In genomic region chr19:4095488-4095844, GRCh38 we compare ENCODE assay signal across 19 cellular contexts. TPM values are rescaled to one million over a fixed set of nuclear protein-coding genes. Genes with fewer than 3 reads are reported as not detected.
DNase-seq lines count a peak whose midpoint lies in the region; ATAC-seq and TF ChIP-seq lines count a peak whose summit lies in the region.
"Had no signal": no experiment of that assay in that cellular context is flagged by ENCODE, and none has a peak within 500 bp of the region (broad histone marks: within the 10 kb centered on the region; RNA-seq: fewer than 3 reads in every experiment).

No MANE protein-coding gene starts in this region.

- DNase-seq in Peyer's patch, result no peak
- DNase-seq in esophagus squamous epithelium (lab: John Stamatoyannopoulos, UW), result no peak
- peak; percentile 77 for DNase-seq in osteocyte (ENCODE audit: extremely low spot score, unreplicated experiment)
- DNase-seq in transverse colon, result no peak
- DNase-seq in stimulated activated naive CD4-positive, alpha-beta T cell (lab: John Stamatoyannopoulos, UW), result no peak
- DNase-seq in HUDEP-2 (lab: John Stamatoyannopoulos, UW; ENCODE audit: unreplicated experiment in 76 of 76), result no peak
- DNase-seq: 8988T, DMS153, DMS79, GF-D8 had no signal

- 85 to 91% methylated on average over 2 to 10 of the region's 12 CpGs for WGBS in esophagus squamous epithelium, 2 donors
- WGBS in transverse colon (ENCODE audit: low coverage in 1 of 2), 2 donors, result 70% methylated on average over 12 of the region's 12 CpGs; no CpG with 5 or more reads in 1 of the 2 donors

- no peak overlapping the region for H3K27ac Mint-ChIP-seq in osteocyte (ENCODE audit: unreplicated experiment)
- H3K27ac Mint-ChIP-seq: CD14-positive monocyte; CD4-positive, alpha-beta memory T cell had no signal

- no peaks in the 10 kb centered on the region for H3K9me3 Mint-ChIP-seq in osteocyte (ENCODE audit: unreplicated experiment)
- H3K9me3 Mint-ChIP-seq: CD14-positive monocyte; CD4-positive, alpha-beta memory T cell had no signal

- H3K27me3 Mint-ChIP-seq in osteocyte (ENCODE audit: unreplicated experiment), result no peaks in the 10 kb centered on the region
- H3K27me3 Mint-ChIP-seq: CD4-positive, alpha-beta memory T cell had no signal

- no peaks in the 10 kb centered on the region for H3K27me3 ChIP-seq in Peyer's patch
- no peaks in the 10 kb centered on the region for H3K27me3 ChIP-seq in esophagus squamous epithelium
- H3K27me3 ChIP-seq in transverse colon, result no peaks in the 10 kb centered on the region
- H3K27me3 ChIP-seq: BLaER1 had no signal

- TF ChIP-seq POLR2A in Peyer's patch (IDR thresholded peaks at IDR 0.05), result no peak
- TF ChIP-seq POLR2A in esophagus squamous epithelium (IDR thresholded peaks at IDR 0.05), result no peak
- TF ChIP-seq POLR2A in transverse colon (IDR thresholded peaks at IDR 0.05), result no peak

- in situ Hi-C loops in transverse colon (cut with MboI; ENCODE audit: low pct_ligation_motif_present in 1 of 4, low pct_unique_long_range_greater_than_20kb in 1 of 4, low sequenced_read_pairs in 3 of 4), result no loop called here

- TF ChIP-seq CTCF in Peyer's patch (IDR thresholded peaks at IDR 0.05) (no peak), esophagus squamous epithelium (IDR thresholded peaks at IDR 0.05) (no peak), osteocyte (IDR thresholded peaks at IDR 0.05) (no peak), transverse colon (IDR thresholded peaks at IDR 0.05) (no peak)

- TF ChIP-seq EP300 in transverse colon (IDR thresholded peaks at IDR 0.05; ENCODE audit: low read depth), result no peak

- H3K36me3 ChIP-seq in Peyer's patch (peaks cover 0 to 77% (median 0%) of the 10 kb centered on the region in 3 donors), esophagus squamous epithelium (peaks cover 9 to 84% (median 18%) of the 10 kb centered on the region in 3 donors), transverse colon (peaks cover 0 to 9% (median under 1%) of the 10 kb centered on the region in 4 donors)

- no peak overlapping the region for H3K4me3 Mint-ChIP-seq in osteocyte (ENCODE audit: unreplicated experiment)
- H3K4me3 Mint-ChIP-seq: CD14-positive monocyte; CD4-positive, alpha-beta memory T cell had no signal

- H3K4me3 ChIP-seq in Peyer's patch, result no peak overlapping the region
- no peak overlapping the region for H3K4me3 ChIP-seq in esophagus squamous epithelium
- no peak overlapping the region for H3K4me3 ChIP-seq in transverse colon
- H3K4me3 ChIP-seq: BLaER1, HAP-1 had no signal

- H3K27ac ChIP-seq in Peyer's patch, result peak overlapping the region in 3 of 4 donors; percentile 43 to 91 (median 82)
- H3K27ac ChIP-seq in esophagus squamous epithelium, result peak overlapping the region; percentile 52 to 87 (median 78)
- peak overlapping the region; percentile 85 to 89 (median 87) for H3K27ac ChIP-seq in transverse colon
- H3K27ac ChIP-seq: BLaER1 had no signal

- intact Hi-C loops in esophagus squamous epithelium (cut with DNase I) (no loop called here), transverse colon (cut with DNase I; ENCODE audit: low total_unique reads) (no loop called here)

- H3K4me1 ChIP-seq in Peyer's patch (peaks cover 0 to 17% (median 0%) of the 10 kb centered on the region in 4 donors), esophagus squamous epithelium (peaks cover 4 to 30% (median 8%) of the 10 kb centered on the region in 3 donors), transverse colon (peaks cover 8 to 20% (median 20%) of the 10 kb centered on the region in 4 donors)
- H3K4me1 ChIP-seq: HAP-1 had no signal

- no peaks in the 10 kb centered on the region for H3K4me1 Mint-ChIP-seq in osteocyte (ENCODE audit: unreplicated experiment)

- H3K9me3 ChIP-seq in Peyer's patch (no peaks in the 10 kb centered on the region), esophagus squamous epithelium (no peaks in the 10 kb centered on the region), transverse colon (no peaks in the 10 kb centered on the region)
- H3K9me3 ChIP-seq: BLaER1, HAP-1 had no signal

- ATAC-seq in HG03095 (IDR thresholded peaks at IDR 0.05; ENCODE audit: unreplicated experiment) (no peak), GM18517 (IDR thresholded peaks at IDR 0.05; ENCODE audit: unreplicated experiment) (no peak)
- ATAC-seq: HepG2 had no signal

- H3K36me3 Mint-ChIP-seq in osteocyte (ENCODE audit: unreplicated experiment), result peaks cover 17% of the 10 kb centered on the region

RNA-seq across cellular contexts. Expression of gene MAP2K2, which starts 28.5 kb away (rescaled TPM):
- total RNA-seq in Peyer's patch, result 100 to 1,000 TPM; 168 to 283 (median 220) TPM
- total RNA-seq in esophagus squamous epithelium, result 100 to 1,000 TPM in 1 of 4 donors, 10 to 100 TPM in 3; 76.9 to 128 (median 93.8) TPM
- 174 and 182 TPM in 2 replicates for total RNA-seq in osteocyte
- 100 to 1,000 TPM; 136 to 199 (median 195) TPM for total RNA-seq in transverse colon

RNA-seq across cellular contexts. Expression of gene ZBTB7A, which starts 28.8 kb away (rescaled TPM):
- total RNA-seq in Peyer's patch, result 100 to 1,000 TPM in 2 of 4 donors, 10 to 100 TPM in 2; 74.3 to 149 (median 96.1) TPM
- total RNA-seq in esophagus squamous epithelium, result 100 to 1,000 TPM in 1 of 4 donors, 10 to 100 TPM in 3; 60.5 to 187 (median 81.2) TPM
- 29.4 and 30.0 TPM in 2 replicates for total RNA-seq in osteocyte
- total RNA-seq in transverse colon, result 100 to 1,000 TPM; 101 to 224 (median 141) TPM

RNA-seq across cellular contexts. Expression of gene CREB3L3, which starts 58.0 kb away (rescaled TPM):
- total RNA-seq in Peyer's patch, result 100 to 1,000 TPM in 3 of 4 donors, 10 to 100 TPM in 1; 45.4 to 528 (median 270) TPM
- not detected for total RNA-seq in esophagus squamous epithelium
- total RNA-seq in osteocyte, result not detected in 2 replicates
- 10 to 100 TPM in 1 of 4 donors, 1 to 10 TPM in 2, not detected in 1; 1.1 to 16.4 (median 2.3) TPM for total RNA-seq in transverse colon
- total RNA-seq: A673; CD4-positive, alpha-beta memory T cell; H1 had no signal
